ENCODE assay signal across 13 cellular contexts in genomic region chr2:20496069-20496468, GRCh38. TPM values are rescaled to one million over a fixed set of nuclear protein-coding genes. Genes with fewer than 3 reads are reported as not detected.
DNase-seq lines count a peak whose midpoint lies in the region; ATAC-seq and TF ChIP-seq lines count a peak whose summit lies in the region.
"Had no signal": no experiment of that assay in that cellular context is flagged by ENCODE, and none has a peak within 500 bp of the region (broad histone marks: within the 10 kb centered on the region; RNA-seq: fewer than 3 reads in every experiment).

No MANE protein-coding gene starts in this region.

- H3F3A ChIP-seq in GM23338 (replicated peaks; ENCODE audit: low read depth): no peaks in the 10 kb centered on the region
- peaks cover 13% of the 10 kb centered on the region for H3F3A ChIP-seq in smooth muscle cell (ENCODE audit: low read depth)

- no peak overlapping the region for H3K4me2 ChIP-seq in GM23338
- no peak overlapping the region for H3K4me2 ChIP-seq in hepatocyte
- H3K4me2 ChIP-seq in smooth muscle cell: peak overlapping the region; percentile 17

- intact Hi-C loops in adrenal gland (cut with DNase I) (no loop called here), head of caudate nucleus (cut with DNase I) (no loop called here)

- H3K36me3 ChIP-seq in GM23338 (ENCODE audit: insufficient read depth): no peaks in the 10 kb centered on the region
- no peaks in the 10 kb centered on the region for H3K36me3 ChIP-seq in adrenal gland (replicated peaks in 1 of 2)
- H3K36me3 ChIP-seq in hepatocyte (replicated peaks; ENCODE audit: insufficient read depth, low read depth): no peaks in the 10 kb centered on the region
- no peaks in the 10 kb centered on the region for H3K36me3 ChIP-seq in smooth muscle cell (ENCODE audit: low read depth)
- H3K36me3 ChIP-seq: spleen had no signal

- H4K20me1 ChIP-seq in GM23338 (replicated peaks; ENCODE audit: insufficient read depth) (no peaks in the 10 kb centered on the region), hepatocyte (ENCODE audit: insufficient read depth, poor library complexity, severe bottlenecking) (no peaks in the 10 kb centered on the region), smooth muscle cell (ENCODE audit: low read depth) (no peaks in the 10 kb centered on the region)

- H3K27ac Mint-ChIP-seq in GM23338: no peak overlapping the region
- H3K27ac Mint-ChIP-seq: activated B cell treated with CpG ODN at 0.5 μM for 24 hours had no signal

- peak overlapping the region; percentile 15 for H3K9ac ChIP-seq in smooth muscle cell (ENCODE audit: low read depth)

- 50 to 54% (median 52%) methylated on average over 3 to 4 of the region's 4 CpGs for WGBS in adrenal gland, 4 donors
- 57% methylated on average over 4 of the region's 4 CpGs for WGBS in hepatocyte (ENCODE audit: low lambda C conversion rate, missing lambda C conversion rate)
- 31% methylated on average over 4 of the region's 4 CpGs for WGBS in smooth muscle cell (ENCODE audit: low lambda C conversion rate)

- peaks cover 6% of the 10 kb centered on the region for H3K27me3 Mint-ChIP-seq in GM23338 (ENCODE audit: insufficient read depth, low read depth, poor library complexity)

- H3K9me3 Mint-ChIP-seq in GM23338: no peaks in the 10 kb centered on the region
- H3K9me3 Mint-ChIP-seq: activated B cell treated with CpG ODN at 0.5 μM for 24 hours; stimulated activated effector memory CD8-positive, alpha-beta T cell treated with anti-CD3 and anti-CD28 coated beads, Interleukin-12 subunit alpha, Interleukin-12 subunit beta, amount 100 ng/mL, for 72 hours had no signal

- H3K36me3 Mint-ChIP-seq in GM23338 (ENCODE audit: low read depth): no peaks in the 10 kb centered on the region
- H3K36me3 Mint-ChIP-seq: stimulated activated effector memory CD8-positive, alpha-beta T cell treated with anti-CD3 and anti-CD28 coated beads, Interleukin-12 subunit alpha, Interleukin-12 subunit beta, amount 100 ng/mL, for 72 hours had no signal

- H3K27me3 ChIP-seq in GM23338 (ENCODE audit: insufficient read depth) (no peaks in the 10 kb centered on the region), adrenal gland (no peaks in the 10 kb centered on the region), hepatocyte (no peaks in the 10 kb centered on the region), smooth muscle cell (ENCODE audit: low read depth) (no peaks in the 10 kb centered on the region)
- H3K27me3 ChIP-seq: spleen had no signal

- H3K4me1 Mint-ChIP-seq in GM23338: peaks cover 19% of the 10 kb centered on the region
- H3K4me1 Mint-ChIP-seq: activated B cell treated with CpG ODN at 0.5 μM for 24 hours; stimulated activated effector memory CD8-positive, alpha-beta T cell treated with anti-CD3 and anti-CD28 coated beads, Interleukin-12 subunit alpha, Interleukin-12 subunit beta, amount 100 ng/mL, for 72 hours had no signal

- H3K4me3 ChIP-seq in GM23338 (no peak overlapping the region), adrenal gland (no peak overlapping the region), hepatocyte (no peak overlapping the region), smooth muscle cell (no peak overlapping the region)
- H3K4me3 ChIP-seq: spleen had no signal

- DNase-seq in GM23338 (ENCODE audit: low spot score) (no peak), adrenal gland (peak; percentile 53 to 80 (median 67)), hepatocyte (ENCODE audit: low spot score) (peak; percentile 38), smooth muscle cell (lab: John Stamatoyannopoulos, UW; ENCODE audit: unreplicated experiment) (no peak), NCI-H1436 treated with DMSO at 0.1 percent for 48 hours (lab: John Stamatoyannopoulos, UW) (no peak), DMS153 (lab: John Stamatoyannopoulos, UW) (no peak), head of caudate nucleus (no peak)
- DNase-seq: activated B cell treated with CpG ODN at 0.5 μM for 24 hours, DMS79 treated with DMSO at 0.1 percent for 48 hours, HCEC 1CT, spleen had no signal

- H3K79me2 ChIP-seq in GM23338 (replicated peaks; ENCODE audit: insufficient read depth) (no peaks in the 10 kb centered on the region), hepatocyte (no peaks in the 10 kb centered on the region), smooth muscle cell (ENCODE audit: low read depth) (no peaks in the 10 kb centered on the region)

- no peak for TF ChIP-seq POLR2A in adrenal gland (IDR thresholded peaks at IDR 0.05)

- H3K4me1 ChIP-seq in GM23338 (ENCODE audit: insufficient read depth) (no peaks in the 10 kb centered on the region), adrenal gland (replicated peaks in 1 of 2) (peaks cover 21 to 30% of the 10 kb centered on the region in 2 donors), hepatocyte (ENCODE audit: insufficient read depth) (peaks cover 13% of the 10 kb centered on the region), smooth muscle cell (ENCODE audit: low read depth) (peaks cover 10% of the 10 kb centered on the region)

- H3K9me2 ChIP-seq in GM23338 (ENCODE audit: insufficient read depth): no peaks in the 10 kb centered on the region
- H3K9me2 ChIP-seq in hepatocyte (replicated peaks; ENCODE audit: insufficient read depth): no peaks in the 10 kb centered on the region

- no peak overlapping the region for H3K4me3 Mint-ChIP-seq in GM23338
- H3K4me3 Mint-ChIP-seq: activated B cell treated with CpG ODN at 0.5 μM for 24 hours; stimulated activated effector memory CD8-positive, alpha-beta T cell treated with anti-CD3 and anti-CD28 coated beads, Interleukin-12 subunit alpha, Interleukin-12 subunit beta, amount 100 ng/mL, for 72 hours had no signal

- H3K9me3 ChIP-seq in adrenal gland (replicated peaks in 1 of 3): no peaks in the 10 kb centered on the region
- H3K9me3 ChIP-seq in hepatocyte (ENCODE audit: low read depth): no peaks in the 10 kb centered on the region
- H3K9me3 ChIP-seq in smooth muscle cell (replicated peaks; ENCODE audit: low read depth): no peaks in the 10 kb centered on the region
- H3K9me3 ChIP-seq: spleen had no signal

- H2AFZ ChIP-seq in GM23338: 0 out of 2 replicates have a peak overlapping the region, but pooled peaks have one; percentile 43
- no peak overlapping the region for H2AFZ ChIP-seq in hepatocyte
- H2AFZ ChIP-seq in smooth muscle cell (ENCODE audit: low read depth): no peak overlapping the region

- ATAC-seq in GM23338 (no peak), HG03139 (IDR thresholded peaks at IDR 0.05; ENCODE audit: unreplicated experiment) (no peak)

- TF ChIP-seq CTCF in GM23338 (conservative IDR thresholded peaks at IDR 0.05; ENCODE audit: low read depth in 2 of 2): no peak
- TF ChIP-seq CTCF in adrenal gland (IDR thresholded peaks at IDR 0.05): no peak
- no peak for TF ChIP-seq CTCF in hepatocyte (IDR thresholded peaks at IDR 0.05; ENCODE audit: poor library complexity)
- TF ChIP-seq CTCF in smooth muscle cell (IDR thresholded peaks at IDR 0.05; ENCODE audit: borderline replicate concordance, insufficient read depth, poor library complexity, severe bottlenecking): no peak

- no peak overlapping the region for H3K27ac ChIP-seq in GM23338 (ENCODE audit: low read depth)
- peak overlapping the region in 4 of 5 donors; percentile 19 to 78 (median 60) for H3K27ac ChIP-seq in adrenal gland
- H3K27ac ChIP-seq in hepatocyte: no peak overlapping the region
- peak overlapping the region; percentile 71 for H3K27ac ChIP-seq in smooth muscle cell (ENCODE audit: low read depth)
- H3K27ac ChIP-seq: spleen had no signal

TF ChIP-seq in GM23338, 12 proteins besides CTCF, POLR2A, EP300 and RAD21 (continues in another document):
- TF ChIP-seq EZH2phosphoT487 (IDR thresholded peaks at IDR 0.05; ENCODE audit: unreplicated experiment) (no peak), EZH2 (IDR thresholded peaks at IDR 0.05; ENCODE audit: low read depth, unreplicated experiment) (no peak)

RNA-seq across cellular contexts. Expression of gene RHOB, which starts 49.2 kb away (rescaled TPM):
- total RNA-seq in GM23338 (2014; rRNA removed; shearing (Covaris generic)): 26.9 and 29.2 TPM in 2 replicates
- polyA plus RNA-seq in GM23338 (2016; fragmentation: Nextera tagmentation; extraction: Ambion mirVana) (5.5 and 6.6 TPM in 2 replicates), adrenal gland (100 to 1,000 TPM; 130 to 271 (median 232) TPM), hepatocyte (103 and 146 TPM in 2 replicates), smooth muscle cell (75.9 and 78.1 TPM in 2 replicates)
- total RNA-seq in adrenal gland (1,000 to 10,000 TPM in 2 of 8 donors, 100 to 1,000 TPM in 6; 299 to 1,281 (median 765) TPM), hepatocyte (387 and 429 TPM in 2 replicates), smooth muscle cell (218 and 231 TPM in 2 replicates)

Comparison
In these comparisons a context has a peak if more than half of its experiments do, and no peak if none do; other contexts are left out.
1. DNase-seq: peak in adrenal gland (7 of 7) and hepatocyte (single experiment); none in GM23338 (single experiment), smooth muscle cell (single experiment), NCI-H1436 treated with DMSO at 0.1 percent for 48 hours (single experiment), DMS153 (single experiment) and head of caudate nucleus (0 of 42).
2. H3K27ac ChIP-seq: peak in adrenal gland (4 of 5) and smooth muscle cell (single experiment); none in GM23338 (single experiment) and hepatocyte (single experiment).